In the genomic region with DNA sequence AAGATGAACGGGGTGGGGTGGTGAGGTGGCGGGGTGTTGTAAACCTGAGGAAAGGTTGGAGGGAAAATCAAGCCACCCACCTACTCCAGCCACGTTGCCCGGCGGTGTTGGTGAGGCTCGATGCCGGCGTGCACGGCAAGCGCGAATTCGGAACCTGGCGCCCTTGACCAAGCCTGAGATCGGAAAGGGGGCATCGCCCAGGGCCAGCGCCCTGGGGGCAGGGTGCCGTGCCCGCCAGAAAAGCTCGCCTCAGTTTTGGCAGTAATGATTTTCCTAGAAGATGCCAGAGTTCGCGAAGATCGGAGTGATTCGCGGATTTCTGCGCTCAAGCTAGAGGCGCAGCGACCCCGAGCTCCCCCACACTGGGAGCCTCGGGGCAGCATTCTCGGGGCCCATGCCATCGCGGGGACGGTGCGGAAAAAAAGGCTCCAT, we compare ENCODE assay signal across 1 cellular context.
TF ChIP-seq lines count a peak whose summit lies in the region.

No MANE protein-coding gene starts in this region.

TF ChIP-seq in H1, 55 proteins besides CTCF, POLR2A, EP300 and RAD21:
- TF ChIP-seq, protein P1, sequence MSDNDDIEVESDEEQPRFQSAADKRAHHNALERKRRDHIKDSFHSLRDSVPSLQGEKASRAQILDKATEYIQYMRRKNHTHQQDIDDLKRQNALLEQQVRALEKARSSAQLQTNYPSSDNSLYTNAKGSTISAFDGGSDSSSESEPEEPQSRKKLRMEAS (IDR thresholded peaks at IDR 0.05) = peak; percentile 91
- TF ChIP-seq RNF2 (IDR thresholded peaks at IDR 0.05; ENCODE audit: borderline replicate concordance, low read depth, low read length, missing control alignments, poor library complexity, severe bottlenecking) = peak; percentile 80
- TF ChIP-seq YY1 (IDR thresholded peaks at IDR 0.05; ENCODE audit: low read depth, low read length) = no peak
- TF ChIP-seq EZH2 (IDR thresholded peaks at IDR 0.05; ENCODE audit: low read depth, low read length, severe bottlenecking) = peak; percentile 82
- no peak for TF ChIP-seq ZNF274 (IDR thresholded peaks at IDR 0.05; ENCODE audit: borderline replicate concordance, extremely low read depth, low read length)
- no peak for TF ChIP-seq NRF1 (IDR thresholded peaks at IDR 0.05; ENCODE audit: low read depth, low read length)
- peak; percentile 93 for TF ChIP-seq SUZ12 (IDR thresholded peaks at IDR 0.05; ENCODE audit: low read length)
- no peak for TF ChIP-seq SRF (IDR thresholded peaks at IDR 0.05; ENCODE audit: low read depth, low read length)
- no peak for TF ChIP-seq KDM1A (IDR thresholded peaks at IDR 0.05; ENCODE audit: borderline replicate concordance, low read length)
- TF ChIP-seq, protein P2, sequence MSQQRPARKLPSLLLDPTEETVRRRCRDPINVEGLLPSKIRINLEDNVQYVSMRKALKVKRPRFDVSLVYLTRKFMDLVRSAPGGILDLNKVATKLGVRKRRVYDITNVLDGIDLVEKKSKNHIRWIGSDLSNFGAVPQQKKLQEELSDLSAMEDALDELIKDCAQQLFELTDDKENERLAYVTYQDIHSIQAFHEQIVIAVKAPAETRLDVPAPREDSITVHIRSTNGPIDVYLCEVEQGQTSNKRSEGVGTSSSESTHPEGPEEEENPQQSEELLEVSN (IDR thresholded peaks at IDR 0.05) = peak; percentile 97
- TF ChIP-seq TAF7 (optimal IDR thresholded peaks at IDR 0.05; ENCODE audit: borderline replicate concordance, low read depth, low read length) = no peak
- TF ChIP-seq CHD1 (IDR thresholded peaks at IDR 0.05; ENCODE audit: low read depth, low read length) = no peak
